13 cellular contexts compared by ENCODE assay signal in the genomic region with DNA sequence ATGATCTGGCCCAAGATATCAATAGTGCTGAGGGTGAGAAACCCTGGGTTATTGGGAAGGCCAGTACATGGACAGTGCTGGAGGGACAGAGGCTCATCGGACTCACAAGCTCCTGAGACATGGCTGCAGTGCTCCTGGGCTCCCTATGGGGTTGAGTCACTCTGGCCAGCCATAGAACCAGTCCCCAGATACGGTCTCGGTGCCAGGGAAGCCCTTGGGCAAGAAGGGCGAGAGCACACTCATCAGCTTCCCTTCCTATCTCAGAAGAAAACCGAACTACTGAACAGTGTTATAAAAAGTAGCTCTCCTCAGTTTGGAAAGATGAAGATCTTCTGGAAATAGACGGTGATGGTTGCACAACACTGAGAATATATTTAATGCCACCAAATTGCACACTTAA.
"Had no signal": no experiment of that assay in that cellular context is flagged by ENCODE, and none has a peak within 500 bp of the region (broad histone marks: within the 10 kb centered on the region; RNA-seq: fewer than 3 reads in every experiment).

No MANE protein-coding gene starts in this region.

- H3K36me3 Mint-ChIP-seq: brain had no signal

- H3K9ac ChIP-seq: parathyroid adenoma had no signal

- H3K4me1 ChIP-seq: uterus had no signal

- H3K36me3 ChIP-seq: adrenal gland, esophagus squamous epithelium, thyroid gland, uterus had no signal

- H3K27me3 ChIP-seq: adrenal gland, esophagus squamous epithelium, foreskin keratinocyte, thyroid gland, uterus had no signal

- H3K27me3 Mint-ChIP-seq: activated CD4-positive, alpha-beta T cell treated with anti-CD3 and anti-CD28 coated beads, Interleukin-2, amount 10 ng/mL, durations not matched to agents 24 days and 14 days; brain had no signal

- ATAC-seq: WTC11 had no signal

- H3K4me1 Mint-ChIP-seq: brain, WTC11 had no signal

- H3K9me3 ChIP-seq: adrenal gland, esophagus squamous epithelium, thyroid gland, uterus had no signal

- DNase-seq: activated CD4-positive, alpha-beta T cell treated with anti-CD3 and anti-CD28 coated beads, Interleukin-2, amount 10 ng/mL, durations not matched to agents 24 days and 14 days; activated naive CD4-positive, alpha-beta T cell treated with anti-CD3 and anti-CD28 coated beads, Interleukin-2, amount 50 U/mL, for 16 hours; adrenal gland; esophagus squamous epithelium; foreskin keratinocyte; islet precursor cell; stimulated activated CD4-positive, alpha-beta T cell treated with anti-CD3 and anti-CD28 coated beads, Interleukin-4, amount 100 ng/mL, for 4 hours; thyroid gland; uterus had no signal

- H3K27ac Mint-ChIP-seq: activated CD4-positive, alpha-beta T cell treated with anti-CD3 and anti-CD28 coated beads, Interleukin-2, amount 10 ng/mL, durations not matched to agents 24 days and 14 days; activated T-helper 2 cell treated with anti-CD3 and anti-CD28 coated beads, Interferon-gamma antibody, Interleukin-2, Interleukin-4, amounts not matched to agents 10 μg/mL and 5 μg/mL and 100 μg/mL, durations not matched to agents 14 hours and 24 hours and 36 hours; WTC11 had no signal

- H3K4me3 Mint-ChIP-seq: activated CD4-positive, alpha-beta T cell treated with anti-CD3 and anti-CD28 coated beads, Interleukin-2, amount 10 ng/mL, durations not matched to agents 24 days and 14 days; brain; WTC11 had no signal

- H3K4me3 ChIP-seq: adrenal gland, esophagus squamous epithelium, thyroid gland, uterus had no signal

- H3K9me3 Mint-ChIP-seq: activated CD4-positive, alpha-beta T cell treated with anti-CD3 and anti-CD28 coated beads, Interleukin-2, amount 10 ng/mL, durations not matched to agents 24 days and 14 days; activated T-helper 2 cell treated with anti-CD3 and anti-CD28 coated beads, Interferon-gamma antibody, Interleukin-2, Interleukin-4, amounts not matched to agents 10 μg/mL and 5 μg/mL and 100 μg/mL, durations not matched to agents 14 hours and 24 hours and 36 hours; brain; WTC11 had no signal

- H3K27ac ChIP-seq: parathyroid adenoma, thyroid gland, uterus had no signal
